Comparison of ENCODE assay signal across 15 cellular contexts in the genomic region with DNA sequence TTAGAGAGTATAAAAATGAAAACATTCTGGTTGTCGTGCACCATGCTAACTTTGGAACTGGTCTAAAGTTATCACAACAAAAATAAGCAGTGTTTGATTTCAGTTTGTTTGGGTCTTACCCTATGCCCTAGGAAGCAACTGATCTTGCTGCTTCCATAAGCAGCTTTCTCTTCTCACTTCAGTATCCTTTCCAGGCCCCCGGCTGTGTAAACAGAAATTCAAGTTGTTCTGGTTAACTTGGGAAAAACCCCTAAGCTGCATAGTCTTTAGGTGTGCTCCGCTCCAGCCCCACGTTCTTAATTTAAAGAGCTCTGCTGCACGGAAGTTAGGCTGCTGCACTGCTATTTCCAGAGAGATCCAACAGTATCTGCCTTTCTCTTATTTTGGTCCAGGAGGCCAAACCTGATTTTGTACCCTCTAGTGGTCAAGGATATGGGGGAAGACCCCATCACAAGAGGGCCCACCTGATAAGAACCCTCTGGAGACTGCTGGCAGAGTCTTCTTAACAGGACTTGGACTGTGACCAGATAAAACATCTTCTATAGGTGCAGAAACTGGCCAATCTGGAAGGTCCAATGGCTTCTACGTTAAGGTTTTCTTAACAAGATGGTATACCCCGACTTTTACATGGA.
DNase-seq lines count a peak whose midpoint lies in the region; ATAC-seq and TF ChIP-seq lines count a peak whose summit lies in the region.
"Had no signal": no experiment of that assay in that cellular context is flagged by ENCODE, and none has a peak within 500 bp of the region (broad histone marks: within the 10 kb centered on the region; RNA-seq: fewer than 3 reads in every experiment).

No MANE protein-coding gene starts in this region.

- no peak overlapping the region for H2AFZ ChIP-seq in SK-N-SH (ENCODE audit: low read depth)

- no peak overlapping the region for H3K4me2 ChIP-seq in SK-N-SH

- peak overlapping the region in 1 of 2 experiments; percentile 60; a peak in 1 of 4 replicates for H3K27ac ChIP-seq in SK-N-SH (ENCODE audit: low read depth in 2 of 2, low read length in 1 of 2)
- no peak overlapping the region for H3K27ac ChIP-seq in endodermal cell (ENCODE audit: low read depth, low read length)
- no peak overlapping the region for H3K27ac ChIP-seq in left lung
- H3K27ac ChIP-seq: 22Rv1, breast epithelium had no signal

- H3K9ac ChIP-seq in SK-N-SH: no peak overlapping the region
- no peak overlapping the region for H3K9ac ChIP-seq in endodermal cell (ENCODE audit: extremely low read depth, low read length, poor library complexity, severe bottlenecking)

- in situ Hi-C loops in GM13977 (cut with MboI; ENCODE audit: low pct_unique_long_range_greater_than_20kb, low sequenced_read_pairs, unreplicated experiment): no loop called here

- peak overlapping the region; percentile 15 for H3K27ac Mint-ChIP-seq in endodermal cell
- H3K27ac Mint-ChIP-seq: activated naive CD4-positive, alpha-beta T cell treated with anti-CD3 and anti-CD28 coated beads, Interleukin-2, amount 50 U/mL, for 72 hours had no signal

- H3F3A ChIP-seq in SK-N-SH (replicated peaks; ENCODE audit: insufficient read depth): peaks cover 82% of the 10 kb centered on the region

- H3K4me1 Mint-ChIP-seq in endodermal cell: peaks cover 49% of the 10 kb centered on the region

- intact Hi-C loops in left lung (cut with DNase I): no loop called here

- DNase-seq in SK-N-SH (no peak), endodermal cell (no peak), OCI-M2 (lab: John Stamatoyannopoulos, UW; ENCODE audit: unreplicated experiment) (no peak), left lung (no peak), GM13977 (ENCODE audit: low spot score) (no peak)
- DNase-seq: DND-41; effector CD4-positive, alpha-beta T cell; foreskin fibroblast had no signal

- H3K36me3 Mint-ChIP-seq in endodermal cell (ENCODE audit: low read depth): peaks cover 3% of the 10 kb centered on the region
- H3K36me3 Mint-ChIP-seq: activated naive CD4-positive, alpha-beta T cell treated with anti-CD3 and anti-CD28 coated beads, Interleukin-2, amount 50 U/mL, for 72 hours had no signal

- H3K4me1 ChIP-seq in SK-N-SH (ENCODE audit: control insufficient read depth in 1 of 2, insufficient read depth in 2 of 2, low read depth in 1 of 2, low read length in 1 of 2) (peaks cover 0 to 20% of the 10 kb centered on the region in 2 experiments; a peak in 1 of 4 replicates), endodermal cell (ENCODE audit: control insufficient read depth, insufficient read depth, low read length) (peaks cover 28% of the 10 kb centered on the region), left lung (peaks cover 0 to 8% of the 10 kb centered on the region in 2 donors)
- H3K4me1 ChIP-seq: breast epithelium had no signal

- peaks cover 80 to 83% of the 10 kb centered on the region in 2 experiments for H3K36me3 ChIP-seq in SK-N-SH (replicated peaks in 1 of 2; ENCODE audit: control insufficient read depth in 1 of 2, insufficient read depth in 2 of 2, low read length in 1 of 2)
- H3K36me3 ChIP-seq in endodermal cell (ENCODE audit: control insufficient read depth, insufficient read depth, low read length): peaks cover 31% of the 10 kb centered on the region
- H3K36me3 ChIP-seq in left lung: no peaks in the 10 kb centered on the region
- H3K36me3 ChIP-seq: breast epithelium had no signal

- no peaks in the 10 kb centered on the region for H3K27me3 Mint-ChIP-seq in endodermal cell (ENCODE audit: insufficient read depth)

- H3K4me3 ChIP-seq in SK-N-SH (ENCODE audit: low read depth in 2 of 2, low read length in 1 of 2) (no peak overlapping the region), endodermal cell (ENCODE audit: low read length) (no peak overlapping the region), left lung (no peak overlapping the region)
- H3K4me3 ChIP-seq: breast epithelium had no signal

- ATAC-seq in SK-N-SH treated with all-trans-retinoic acid at 6 μM for 48 hours (no peak), HG03280 (IDR thresholded peaks at IDR 0.05; ENCODE audit: unreplicated experiment) (peak; percentile 27), left lung (no peak), GM19455 (IDR thresholded peaks at IDR 0.05; ENCODE audit: unreplicated experiment) (no peak)
- ATAC-seq: Right ventricle myocardium inferior had no signal

- no peaks in the 10 kb centered on the region for H3K9me3 Mint-ChIP-seq in endodermal cell
- H3K9me3 Mint-ChIP-seq: activated naive CD4-positive, alpha-beta T cell treated with anti-CD3 and anti-CD28 coated beads, Interleukin-2, amount 50 U/mL, for 72 hours had no signal

- H4K20me1 ChIP-seq in SK-N-SH (ENCODE audit: insufficient read depth): no peaks in the 10 kb centered on the region

- peak; percentile 19; the same call in 1 of the 2 replicates for TF ChIP-seq CTCF in SK-N-SH (IDR thresholded peaks at IDR 0.05)
- peak; percentile 50 for TF ChIP-seq CTCF in endodermal cell (conservative IDR thresholded peaks at IDR 0.05)
- no peak for TF ChIP-seq CTCF in left lung (IDR thresholded peaks at IDR 0.05)
- TF ChIP-seq CTCF in GM13977 (IDR thresholded peaks at IDR 0.05; ENCODE audit: extremely low read depth, insufficient read depth, missing control alignments): no peak

- CTCF ChIA-PET in SK-N-SH (lab: Yijun Ruan, JAX): interaction anchor here (1.2 to 1.8 kb wide), 4 partner anchors 8 to 176 kb away, joined by 3 to 5 read pairs (median 4); no protein-coding TSS in a partner anchor

- peaks cover 87% of the 10 kb centered on the region for H3K79me2 ChIP-seq in SK-N-SH (ENCODE audit: insufficient read depth)

- TF ChIP-seq RAD21 in SK-N-SH (IDR thresholded peaks at IDR 0.05; ENCODE audit: low read length): no peak

- POLR2A ChIA-PET in SK-N-SH (lab: Yijun Ruan, JAX): no interaction called here

- no peak for TF ChIP-seq EP300 in SK-N-SH (IDR thresholded peaks at IDR 0.05; ENCODE audit: borderline replicate concordance in 1 of 2, low read depth in 1 of 2, low read length in 1 of 2)

- no peak overlapping the region for H3K4me3 Mint-ChIP-seq in endodermal cell

- WGBS in SK-N-SH (ENCODE audit: low lambda C conversion rate): 95% methylated on average over 7 of the region's 7 CpGs
- WGBS in endodermal cell (ENCODE audit: insufficient coverage in 1 of 2, insufficient read length in 1 of 2), 2 experiments: 89 to 98% methylated on average over 6 to 7 of the region's 7 CpGs

- H3K9me2 ChIP-seq in SK-N-SH: no peaks in the 10 kb centered on the region

- H3K27me3 ChIP-seq in SK-N-SH (ENCODE audit: insufficient read depth) (no peaks in the 10 kb centered on the region), endodermal cell (ENCODE audit: control insufficient read depth, insufficient read depth, low read length, poor library complexity, severe bottlenecking) (no peaks in the 10 kb centered on the region), left lung (no peaks in the 10 kb centered on the region)
- H3K27me3 ChIP-seq: breast epithelium had no signal

- H3K9me3 ChIP-seq in SK-N-SH (no peaks in the 10 kb centered on the region), endodermal cell (ENCODE audit: control insufficient read depth, low read length) (no peaks in the 10 kb centered on the region), left lung (no peaks in the 10 kb centered on the region)
- H3K9me3 ChIP-seq: breast epithelium had no signal

TF ChIP-seq in SK-N-SH, 30 proteins besides CTCF, POLR2A, EP300 and RAD21 (continues in another document):
- TF ChIP-seq SIN3A (IDR thresholded peaks at IDR 0.05; ENCODE audit: borderline replicate concordance, low read depth, low read length) (no peak), NFIC (IDR thresholded peaks at IDR 0.05; ENCODE audit: borderline replicate concordance) (no peak), FOSL2 (IDR thresholded peaks at IDR 0.05; ENCODE audit: borderline replicate concordance, low read depth) (no peak), GATA2 (CRISPR knock-in tag; IDR thresholded peaks at IDR 0.05) (no peak), JUND (IDR thresholded peaks at IDR 0.05) (no peak), TAF1 (IDR thresholded peaks at IDR 0.05; ENCODE audit: borderline replicate concordance, low read depth, low read length) (no peak), CHD2 (IDR thresholded peaks at IDR 0.05; ENCODE audit: low read length, partially characterized antibody) (no peak), MXI1 (IDR thresholded peaks at IDR 0.05; ENCODE audit: low read depth, low read length) (no peak)
- TF ChIP-seq, protein P1, sequence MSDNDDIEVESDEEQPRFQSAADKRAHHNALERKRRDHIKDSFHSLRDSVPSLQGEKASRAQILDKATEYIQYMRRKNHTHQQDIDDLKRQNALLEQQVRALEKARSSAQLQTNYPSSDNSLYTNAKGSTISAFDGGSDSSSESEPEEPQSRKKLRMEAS (IDR thresholded peaks at IDR 0.05; ENCODE audit: low read depth): no peak

TF ChIP-seq in SK-N-SH treated with all-trans-retinoic acid at 6 μM for 48 hours, 23 proteins besides CTCF, POLR2A, EP300 and RAD21 (continues in another document):
- TF ChIP-seq TOX (CRISPR knock-in tag; IDR thresholded peaks at IDR 0.05; ENCODE audit: borderline replicate concordance) (no peak), ZC3H10 (CRISPR knock-in tag; IDR thresholded peaks at IDR 0.05) (no peak), PPARA (CRISPR knock-in tag; IDR thresholded peaks at IDR 0.05; ENCODE audit: borderline replicate concordance) (no peak), CSDC2 (CRISPR knock-in tag; IDR thresholded peaks at IDR 0.05) (no peak), ARNTL (CRISPR knock-in tag; IDR thresholded peaks at IDR 0.05; ENCODE audit: borderline replicate concordance, low read depth) (no peak)
- TF ChIP-seq, protein P2, sequence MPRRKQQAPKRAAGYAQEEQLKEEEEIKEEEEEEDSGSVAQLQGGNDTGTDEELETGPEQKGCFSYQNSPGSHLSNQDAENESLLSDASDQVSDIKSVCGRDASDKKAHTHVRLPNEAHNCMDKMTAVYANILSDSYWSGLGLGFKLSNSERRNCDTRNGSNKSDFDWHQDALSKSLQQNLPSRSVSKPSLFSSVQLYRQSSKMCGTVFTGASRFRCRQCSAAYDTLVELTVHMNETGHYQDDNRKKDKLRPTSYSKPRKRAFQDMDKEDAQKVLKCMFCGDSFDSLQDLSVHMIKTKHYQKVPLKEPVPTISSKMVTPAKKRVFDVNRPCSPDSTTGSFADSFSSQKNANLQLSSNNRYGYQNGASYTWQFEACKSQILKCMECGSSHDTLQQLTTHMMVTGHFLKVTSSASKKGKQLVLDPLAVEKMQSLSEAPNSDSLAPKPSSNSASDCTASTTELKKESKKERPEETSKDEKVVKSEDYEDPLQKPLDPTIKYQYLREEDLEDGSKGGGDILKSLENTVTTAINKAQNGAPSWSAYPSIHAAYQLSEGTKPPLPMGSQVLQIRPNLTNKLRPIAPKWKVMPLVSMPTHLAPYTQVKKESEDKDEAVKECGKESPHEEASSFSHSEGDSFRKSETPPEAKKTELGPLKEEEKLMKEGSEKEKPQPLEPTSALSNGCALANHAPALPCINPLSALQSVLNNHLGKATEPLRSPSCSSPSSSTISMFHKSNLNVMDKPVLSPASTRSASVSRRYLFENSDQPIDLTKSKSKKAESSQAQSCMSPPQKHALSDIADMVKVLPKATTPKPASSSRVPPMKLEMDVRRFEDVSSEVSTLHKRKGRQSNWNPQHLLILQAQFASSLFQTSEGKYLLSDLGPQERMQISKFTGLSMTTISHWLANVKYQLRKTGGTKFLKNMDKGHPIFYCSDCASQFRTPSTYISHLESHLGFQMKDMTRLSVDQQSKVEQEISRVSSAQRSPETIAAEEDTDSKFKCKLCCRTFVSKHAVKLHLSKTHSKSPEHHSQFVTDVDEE (CRISPR knock-in tag; IDR thresholded peaks at IDR 0.05): no peak

Comparison
In these comparisons a context has a peak if more than half of its experiments do, and no peak if none do; other contexts are left out.
1. CTCF ChIP-seq: peak in SK-N-SH (single experiment) and endodermal cell (single experiment); none in left lung (0 of 2) and GM13977 (single experiment).